ENCODE assay signal across 1 cellular context in genomic region chr12:3920378-3921141, GRCh38.
TF ChIP-seq lines count a peak whose summit lies in the region.

No MANE protein-coding gene starts in this region.

TF ChIP-seq in endothelial cell of umbilical vein, 7 proteins besides CTCF, POLR2A, EP300 and RAD21:
- TF ChIP-seq EZH2 (IDR thresholded peaks at IDR 0.05; ENCODE audit: borderline replicate concordance, low read depth, low read length, severe bottlenecking) (no peak), MAX (IDR thresholded peaks at IDR 0.05; ENCODE audit: insufficient read depth, insufficient read length) (no peak), FOS (IDR thresholded peaks at IDR 0.05; ENCODE audit: borderline replicate concordance, insufficient read depth, low read length) (no peak), POLR2AphosphoS5 (IDR thresholded peaks at IDR 0.05; ENCODE audit: insufficient read depth, low read depth, low read length) (no peak), JUN (IDR thresholded peaks at IDR 0.05; ENCODE audit: borderline replicate concordance, insufficient read depth, insufficient read length, low read depth) (no peak), GATA2 (IDR thresholded peaks at IDR 0.05; ENCODE audit: insufficient read depth, insufficient read length, low read depth, low read length) (no peak), MYC (IDR thresholded peaks at IDR 0.05; ENCODE audit: low read depth, low read length) (no peak)
